Comparison of ENCODE assay signal across 8 cellular contexts in the genomic region with DNA sequence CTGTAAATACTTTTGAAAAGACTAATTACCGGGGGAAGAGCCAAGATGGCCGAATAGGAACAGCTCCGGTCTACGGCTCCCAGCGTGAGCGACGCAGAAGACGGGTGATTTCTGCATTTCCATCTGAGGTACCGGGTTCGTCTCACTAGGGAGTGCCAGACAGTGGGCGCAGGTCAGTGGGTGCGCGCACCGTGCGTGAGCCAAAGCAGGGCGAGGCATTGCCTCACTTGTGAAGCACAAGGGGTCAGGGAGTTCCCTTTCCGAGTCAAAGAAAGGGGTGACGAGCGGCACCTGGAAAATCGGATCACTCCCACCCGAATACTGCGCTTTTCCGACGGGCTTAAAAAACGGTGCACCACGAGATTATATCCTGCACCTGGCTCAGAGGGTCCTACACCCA. TPM values are rescaled to one million over a fixed set of nuclear protein-coding genes. Genes with fewer than 3 reads are reported as not detected.
"Had no signal": no experiment of that assay in that cellular context is flagged by ENCODE, and none has a peak within 500 bp of the region (broad histone marks: within the 10 kb centered on the region; RNA-seq: fewer than 3 reads in every experiment).

No MANE protein-coding gene starts in this region.

RNA-seq across cellular contexts. Expression of gene NRK, which starts 25.5 kb away (rescaled TPM):
- total RNA-seq: activated CD4-positive, alpha-beta memory T cell treated with anti-CD3 and anti-CD28 coated beads for 36 hours; activated CD4-positive, alpha-beta T cell treated with anti-CD3 and anti-CD28 coated beads, Interleukin-2, amount 10 ng/mL, durations not matched to agents 24 days and 14 days; activated CD8-positive, alpha-beta memory T cell treated with anti-CD3 and anti-CD28 coated beads for 36 hours; activated naive CD4-positive, alpha-beta T cell treated with anti-CD3 and anti-CD28 coated beads for 36 hours; activated naive CD8-positive, alpha-beta T cell treated with anti-CD3 and anti-CD28 coated beads for 36 hours; activated T-helper 1 cell treated with anti-CD3 and anti-CD28 coated beads, Interleukin-12 subunit alpha, Interleukin-12 subunit beta, Interleukin-2, Interleukin-4 antibody, amounts not matched to agents 30 ng/mL and 10 ng/mL and 1 ng/mL, durations not matched to agents 14 hours and 24 hours and 36 hours; natural killer cell; T-helper 17 cell had no signal
